Comparison of ENCODE assay signal across 1 cellular context in the genomic region with DNA sequence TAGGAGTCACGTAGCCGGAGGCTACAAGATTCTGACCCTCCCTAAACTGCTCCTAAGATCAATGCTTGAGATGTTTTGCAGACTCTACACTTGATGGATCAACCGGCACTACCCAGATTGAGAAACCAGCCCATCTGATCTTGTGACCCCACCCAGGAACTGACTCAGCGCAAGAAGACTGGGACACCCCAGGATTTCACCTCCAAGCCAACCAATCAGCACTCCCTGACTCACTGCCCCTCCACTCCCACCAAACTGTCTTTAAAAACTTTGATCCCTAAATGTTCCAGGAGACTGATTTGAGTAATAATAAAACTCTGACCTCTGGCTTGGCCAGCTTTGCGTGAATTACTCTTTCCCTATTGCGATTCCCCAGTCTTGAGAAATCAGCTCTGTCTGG.
TF ChIP-seq lines count a peak whose summit lies in the region.

No MANE protein-coding gene starts in this region.

TF ChIP-seq in GM23338, 12 proteins besides CTCF, POLR2A, EP300 and RAD21 (continued from another document):
- TF ChIP-seq, protein P1, sequence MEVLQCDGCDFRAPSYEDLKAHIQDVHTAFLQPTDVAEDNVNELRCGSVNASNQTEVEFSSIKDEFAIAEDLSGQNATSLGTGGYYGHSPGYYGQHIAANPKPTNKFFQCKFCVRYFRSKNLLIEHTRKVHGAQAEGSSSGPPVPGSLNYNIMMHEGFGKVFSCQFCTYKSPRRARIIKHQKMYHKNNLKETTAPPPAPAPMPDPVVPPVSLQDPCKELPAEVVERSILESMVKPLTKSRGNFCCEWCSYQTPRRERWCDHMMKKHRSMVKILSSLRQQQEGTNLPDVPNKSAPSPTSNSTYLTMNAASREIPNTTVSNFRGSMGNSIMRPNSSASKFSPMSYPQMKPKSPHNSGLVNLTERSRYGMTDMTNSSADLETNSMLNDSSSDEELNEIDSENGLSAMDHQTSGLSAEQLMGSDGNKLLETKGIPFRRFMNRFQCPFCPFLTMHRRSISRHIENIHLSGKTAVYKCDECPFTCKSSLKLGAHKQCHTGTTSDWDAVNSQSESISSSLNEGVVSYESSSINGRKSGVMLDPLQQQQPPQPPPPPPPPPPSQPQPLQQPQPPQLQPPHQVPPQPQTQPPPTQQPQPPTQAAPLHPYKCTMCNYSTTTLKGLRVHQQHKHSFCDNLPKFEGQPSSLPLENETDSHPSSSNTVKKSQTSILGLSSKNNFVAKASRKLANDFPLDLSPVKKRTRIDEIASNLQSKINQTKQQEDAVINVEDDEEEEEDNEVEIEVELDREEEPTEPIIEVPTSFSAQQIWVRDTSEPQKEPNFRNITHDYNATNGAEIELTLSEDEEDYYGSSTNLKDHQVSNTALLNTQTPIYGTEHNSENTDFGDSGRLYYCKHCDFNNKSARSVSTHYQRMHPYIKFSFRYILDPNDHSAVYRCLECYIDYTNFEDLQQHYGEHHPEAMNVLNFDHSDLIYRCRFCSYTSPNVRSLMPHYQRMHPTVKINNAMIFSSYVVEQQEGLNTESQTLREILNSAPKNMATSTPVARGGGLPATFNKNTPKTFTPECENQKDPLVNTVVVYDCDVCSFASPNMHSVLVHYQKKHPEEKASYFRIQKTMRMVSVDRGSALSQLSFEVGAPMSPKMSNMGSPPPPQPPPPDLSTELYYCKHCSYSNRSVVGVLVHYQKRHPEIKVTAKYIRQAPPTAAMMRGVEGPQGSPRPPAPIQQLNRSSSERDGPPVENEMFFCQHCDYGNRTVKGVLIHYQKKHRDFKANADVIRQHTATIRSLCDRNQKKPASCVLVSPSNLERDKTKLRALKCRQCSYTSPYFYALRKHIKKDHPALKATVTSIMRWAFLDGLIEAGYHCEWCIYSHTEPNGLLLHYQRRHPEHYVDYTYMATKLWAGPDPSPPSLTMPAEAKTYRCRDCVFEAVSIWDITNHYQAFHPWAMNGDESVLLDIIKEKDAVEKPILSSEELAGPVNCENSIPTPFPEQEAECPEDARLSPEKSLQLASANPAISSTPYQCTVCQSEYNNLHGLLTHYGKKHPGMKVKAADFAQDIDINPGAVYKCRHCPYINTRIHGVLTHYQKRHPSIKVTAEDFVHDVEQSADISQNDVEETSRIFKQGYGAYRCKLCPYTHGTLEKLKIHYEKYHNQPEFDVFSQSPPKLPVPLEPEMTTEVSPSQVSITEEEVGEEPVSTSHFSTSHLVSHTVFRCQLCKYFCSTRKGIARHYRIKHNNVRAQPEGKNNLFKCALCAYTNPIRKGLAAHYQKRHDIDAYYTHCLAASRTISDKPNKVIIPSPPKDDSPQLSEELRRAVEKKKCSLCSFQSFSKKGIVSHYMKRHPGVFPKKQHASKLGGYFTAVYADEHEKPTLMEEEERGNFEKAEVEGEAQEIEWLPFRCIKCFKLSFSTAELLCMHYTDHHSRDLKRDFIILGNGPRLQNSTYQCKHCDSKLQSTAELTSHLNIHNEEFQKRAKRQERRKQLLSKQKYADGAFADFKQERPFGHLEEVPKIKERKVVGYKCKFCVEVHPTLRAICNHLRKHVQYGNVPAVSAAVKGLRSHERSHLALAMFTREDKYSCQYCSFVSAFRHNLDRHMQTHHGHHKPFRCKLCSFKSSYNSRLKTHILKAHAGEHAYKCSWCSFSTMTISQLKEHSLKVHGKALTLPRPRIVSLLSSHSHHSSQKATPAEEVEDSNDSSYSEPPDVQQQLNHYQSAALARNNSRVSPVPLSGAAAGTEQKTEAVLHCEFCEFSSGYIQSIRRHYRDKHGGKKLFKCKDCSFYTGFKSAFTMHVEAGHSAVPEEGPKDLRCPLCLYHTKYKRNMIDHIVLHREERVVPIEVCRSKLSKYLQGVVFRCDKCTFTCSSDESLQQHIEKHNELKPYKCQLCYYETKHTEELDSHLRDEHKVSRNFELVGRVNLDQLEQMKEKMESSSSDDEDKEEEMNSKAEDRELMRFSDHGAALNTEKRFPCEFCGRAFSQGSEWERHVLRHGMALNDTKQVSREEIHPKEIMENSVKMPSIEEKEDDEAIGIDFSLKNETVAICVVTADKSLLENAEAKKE (CRISPR knock-in tag; IDR thresholded peaks at IDR 0.05) = no peak
- TF ChIP-seq CREB1 (CRISPR knock-in tag; IDR thresholded peaks at IDR 0.05; ENCODE audit: low read depth) = no peak
- TF ChIP-seq, protein P2, sequence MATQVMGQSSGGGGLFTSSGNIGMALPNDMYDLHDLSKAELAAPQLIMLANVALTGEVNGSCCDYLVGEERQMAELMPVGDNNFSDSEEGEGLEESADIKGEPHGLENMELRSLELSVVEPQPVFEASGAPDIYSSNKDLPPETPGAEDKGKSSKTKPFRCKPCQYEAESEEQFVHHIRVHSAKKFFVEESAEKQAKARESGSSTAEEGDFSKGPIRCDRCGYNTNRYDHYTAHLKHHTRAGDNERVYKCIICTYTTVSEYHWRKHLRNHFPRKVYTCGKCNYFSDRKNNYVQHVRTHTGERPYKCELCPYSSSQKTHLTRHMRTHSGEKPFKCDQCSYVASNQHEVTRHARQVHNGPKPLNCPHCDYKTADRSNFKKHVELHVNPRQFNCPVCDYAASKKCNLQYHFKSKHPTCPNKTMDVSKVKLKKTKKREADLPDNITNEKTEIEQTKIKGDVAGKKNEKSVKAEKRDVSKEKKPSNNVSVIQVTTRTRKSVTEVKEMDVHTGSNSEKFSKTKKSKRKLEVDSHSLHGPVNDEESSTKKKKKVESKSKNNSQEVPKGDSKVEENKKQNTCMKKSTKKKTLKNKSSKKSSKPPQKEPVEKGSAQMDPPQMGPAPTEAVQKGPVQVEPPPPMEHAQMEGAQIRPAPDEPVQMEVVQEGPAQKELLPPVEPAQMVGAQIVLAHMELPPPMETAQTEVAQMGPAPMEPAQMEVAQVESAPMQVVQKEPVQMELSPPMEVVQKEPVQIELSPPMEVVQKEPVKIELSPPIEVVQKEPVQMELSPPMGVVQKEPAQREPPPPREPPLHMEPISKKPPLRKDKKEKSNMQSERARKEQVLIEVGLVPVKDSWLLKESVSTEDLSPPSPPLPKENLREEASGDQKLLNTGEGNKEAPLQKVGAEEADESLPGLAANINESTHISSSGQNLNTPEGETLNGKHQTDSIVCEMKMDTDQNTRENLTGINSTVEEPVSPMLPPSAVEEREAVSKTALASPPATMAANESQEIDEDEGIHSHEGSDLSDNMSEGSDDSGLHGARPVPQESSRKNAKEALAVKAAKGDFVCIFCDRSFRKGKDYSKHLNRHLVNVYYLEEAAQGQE (IDR thresholded peaks at IDR 0.05; ENCODE audit: unreplicated experiment) = no peak
- TF ChIP-seq EZH2phosphoT487 (IDR thresholded peaks at IDR 0.05; ENCODE audit: unreplicated experiment) = no peak
- TF ChIP-seq STAT1 (IDR thresholded peaks at IDR 0.05; ENCODE audit: unreplicated experiment) = no peak
- no peak for TF ChIP-seq JUNB (IDR thresholded peaks at IDR 0.05; ENCODE audit: unreplicated experiment)
